Comparison of ENCODE assay signal across 19 cellular contexts in the genomic region with DNA sequence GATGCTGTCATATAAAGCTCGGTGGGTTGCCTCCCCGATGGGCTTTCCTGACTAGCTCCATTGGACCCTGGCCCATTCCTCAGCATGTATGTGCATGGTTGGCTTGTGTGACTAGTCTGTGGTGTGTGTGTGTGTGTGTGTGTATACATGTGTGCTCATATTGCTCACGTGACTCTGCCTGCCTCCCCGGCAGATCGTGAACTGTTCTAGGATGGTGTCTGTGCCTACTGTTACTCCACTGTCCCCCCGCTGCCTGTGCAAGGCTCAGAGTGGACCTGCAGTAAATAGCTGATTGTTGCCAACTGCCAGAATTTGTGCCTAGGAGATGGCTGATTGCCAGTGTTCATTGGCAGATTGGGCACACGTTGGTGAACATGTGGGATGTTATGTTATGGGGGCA. TPM values are rescaled to one million over a fixed set of nuclear protein-coding genes. Genes with fewer than 3 reads are reported as not detected.
"Had no signal": no experiment of that assay in that cellular context is flagged by ENCODE, and none has a peak within 500 bp of the region (broad histone marks: within the 10 kb centered on the region; RNA-seq: fewer than 3 reads in every experiment).

No MANE protein-coding gene starts in this region.

- FAIRE-seq: endometrium, keratinocyte had no signal

- H3K4me3 Mint-ChIP-seq: activated naive CD8-positive, alpha-beta T cell treated with anti-CD3 and anti-CD28 coated beads, Interleukin-2, amount 10 ng/mL, durations not matched to agents 7 days and 5 days; activated T-helper 1 cell treated with anti-CD3 and anti-CD28 coated beads, Interleukin-12 subunit alpha, Interleukin-12 subunit beta, Interleukin-2, Interleukin-4 antibody, amounts not matched to agents 30 ng/mL and 10 ng/mL and 1 ng/mL, durations not matched to agents 14 hours and 24 hours and 36 hours; naive B cell had no signal

- H3K4me3 ChIP-seq: cardiac muscle cell, hepatocyte, transverse colon had no signal

- H3K36me3 ChIP-seq: cardiac muscle cell, neutrophil, transverse colon had no signal

- H3K9me3 Mint-ChIP-seq: activated naive CD8-positive, alpha-beta T cell treated with anti-CD3 and anti-CD28 coated beads, Interleukin-2, amount 10 ng/mL, durations not matched to agents 7 days and 5 days; activated T-helper 1 cell treated with anti-CD3 and anti-CD28 coated beads, Interleukin-12 subunit alpha, Interleukin-12 subunit beta, Interleukin-2, Interleukin-4 antibody, amounts not matched to agents 30 ng/mL and 10 ng/mL and 1 ng/mL, durations not matched to agents 14 hours and 24 hours and 36 hours; naive B cell had no signal

- H3K4me1 Mint-ChIP-seq: activated naive CD8-positive, alpha-beta T cell treated with anti-CD3 and anti-CD28 coated beads, Interleukin-2, amount 10 ng/mL, durations not matched to agents 7 days and 5 days; naive B cell had no signal

- H3K27me3 ChIP-seq: hepatocyte, transverse colon had no signal

- H3K36me3 Mint-ChIP-seq: activated naive CD8-positive, alpha-beta T cell treated with anti-CD3 and anti-CD28 coated beads, Interleukin-2, amount 10 ng/mL, durations not matched to agents 7 days and 5 days; naive B cell had no signal

- H3K4me2 ChIP-seq: hepatocyte had no signal

- H3K27me3 Mint-ChIP-seq: activated naive CD8-positive, alpha-beta T cell treated with anti-CD3 and anti-CD28 coated beads, Interleukin-2, amount 10 ng/mL, durations not matched to agents 7 days and 5 days had no signal

- H3K27ac ChIP-seq: cardiac muscle cell, hepatocyte, neutrophil, transverse colon had no signal

- ATAC-seq: activated CD4-positive, CD25-positive, alpha-beta regulatory T cell treated with anti-CD3 and anti-CD28 coated beads, Interleukin-2, amount 50 U/mL, for 24 hours; esophagus mucosa; left lobe of liver had no signal

- H3K4me1 ChIP-seq: transverse colon had no signal

- DNase-seq: activated CD4-positive, alpha-beta T cell treated with anti-CD3 and anti-CD28 coated beads, Interleukin-2, amount 50 U/mL, for 1 hour; activated CD8-positive, alpha-beta memory T cell treated with anti-CD3 and anti-CD28 coated beads for 24 hours; activated naive CD8-positive, alpha-beta T cell treated with anti-CD3 and anti-CD28 coated beads, Interleukin-2, amount 10 ng/mL, durations not matched to agents 7 days and 5 days; naive B cell; stimulated activated CD4-positive, alpha-beta T cell treated with anti-CD3 and anti-CD28 coated beads, Interleukin-4, amount 100 ng/mL, for 24 hours; stimulated activated naive CD4-positive, alpha-beta T cell treated with Interleukin-2 at 50 U/mL for 16 hours; transverse colon had no signal

- H2AFZ ChIP-seq: hepatocyte had no signal

- H3K9me3 ChIP-seq: neutrophil, transverse colon had no signal

RNA-seq across cellular contexts. Expression of a gene that starts 20.4 kb away (rescaled TPM):
- total RNA-seq: activated naive CD8-positive, alpha-beta T cell treated with anti-CD3 and anti-CD28 coated beads, Interleukin-2, amount 10 ng/mL, durations not matched to agents 7 days and 5 days; left lobe of liver had no signal
- polyA plus RNA-seq: cardiac muscle cell had no signal

RNA-seq across cellular contexts. Expression of a gene that starts 58.5 kb away (rescaled TPM):
- total RNA-seq: activated naive CD8-positive, alpha-beta T cell treated with anti-CD3 and anti-CD28 coated beads, Interleukin-2, amount 10 ng/mL, durations not matched to agents 7 days and 5 days; activated T-helper 1 cell treated with anti-CD3 and anti-CD28 coated beads, Interleukin-12 subunit alpha, Interleukin-12 subunit beta, Interleukin-2, Interleukin-4 antibody, amounts not matched to agents 30 ng/mL and 10 ng/mL and 1 ng/mL, durations not matched to agents 14 hours and 24 hours and 36 hours; dermis microvascular lymphatic vessel endothelial cell; esophagus mucosa; hepatocyte; left lobe of liver; lung microvascular endothelial cell; skeletal muscle tissue had no signal
- polyA plus RNA-seq: cardiac muscle cell, hepatocyte, keratinocyte had no signal
